In the genomic region with DNA sequence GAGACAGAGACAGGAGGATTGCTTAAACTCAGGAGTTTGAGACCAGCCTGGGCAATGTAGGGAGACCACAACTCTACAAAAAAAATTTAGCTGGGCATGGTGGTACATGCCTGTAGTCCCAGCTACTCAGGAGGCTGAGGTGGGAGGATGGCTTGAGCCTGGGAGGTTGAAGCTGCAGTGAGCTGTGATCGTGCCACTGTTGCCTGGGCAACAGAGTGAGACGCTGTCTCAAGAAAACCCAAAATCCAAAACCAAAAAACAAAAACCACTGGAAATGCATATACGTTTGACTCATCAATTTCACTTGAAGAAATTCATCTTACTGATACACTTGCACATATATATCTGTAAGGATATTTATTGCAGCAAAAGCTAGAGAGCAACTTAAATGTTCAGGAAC, we compare ENCODE assay signal across 6 cellular contexts. TPM values are rescaled to one million over a fixed set of nuclear protein-coding genes. Genes with fewer than 3 reads are reported as not detected.
"Had no signal": no experiment of that assay in that cellular context is flagged by ENCODE, and none has a peak within 500 bp of the region (broad histone marks: within the 10 kb centered on the region; RNA-seq: fewer than 3 reads in every experiment).

No MANE protein-coding gene starts in this region.

RNA-seq across cellular contexts. Expression of a gene that starts 52.3 kb away (rescaled TPM):
- total RNA-seq: hepatocyte; kidney epithelial cell; myocyte; natural killer cell treated with Interleukin-12 subunit alpha and Interleukin-12 subunit beta and Interleukin-15 and Interleukin-18, amount 100 ng/mL, for 72 hours had no signal
- polyA plus RNA-seq: hepatocyte; naive thymus-derived CD4-positive, alpha-beta T cell; neural cell had no signal
